In the genomic region with DNA sequence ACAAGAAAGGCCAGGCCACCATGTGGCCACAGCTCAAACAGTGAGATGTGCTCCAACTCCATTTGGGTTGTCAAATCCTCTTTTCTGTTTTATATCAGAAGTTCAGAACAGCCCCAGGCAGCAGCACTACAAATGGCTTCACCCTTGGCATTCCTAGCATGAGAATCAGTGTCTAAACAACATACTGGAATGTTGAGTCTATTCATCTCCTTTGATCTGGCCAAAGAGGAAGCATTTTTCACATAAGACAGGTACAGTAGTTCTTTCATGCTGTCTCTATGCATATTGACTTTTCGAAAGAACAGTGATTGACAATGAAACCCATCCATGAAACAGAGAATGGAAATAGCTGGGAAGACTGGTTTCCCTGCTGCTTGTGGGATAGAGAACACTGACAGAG, we compare ENCODE assay signal across 1 cellular context.
TF ChIP-seq lines count a peak whose summit lies in the region.

No MANE protein-coding gene starts in this region.

TF ChIP-seq in HepG2, 621 proteins besides CTCF, POLR2A, EP300 and RAD21 (continued from another document and continues in another):
- peak; percentile 69; the same call in 1 of the 2 replicates for TF ChIP-seq RERE (CRISPR knock-in tag; IDR thresholded peaks at IDR 0.05; ENCODE audit: low read depth)
- TF ChIP-seq ELF1 (CRISPR knock-in tag; IDR thresholded peaks at IDR 0.05), result peak; percentile 22; the same call in 1 of the 2 replicates
- TF ChIP-seq HMG20A (CRISPR knock-in tag; IDR thresholded peaks at IDR 0.05; ENCODE audit: borderline replicate concordance), result peak; percentile 98
- 0 out of 2 replicates have a peak, but pooled peaks have one; percentile 61 for TF ChIP-seq SMAD3 (CRISPR knock-in tag; IDR thresholded peaks at IDR 0.05)
- TF ChIP-seq MEIS1 (CRISPR knock-in tag; IDR thresholded peaks at IDR 0.05; ENCODE audit: borderline replicate concordance), result 0 out of 2 replicates have a peak, but pooled peaks have one; percentile 55
- 0 out of 2 replicates have a peak, but pooled peaks have one; percentile 19 for TF ChIP-seq MED1 (CRISPR knock-in tag; IDR thresholded peaks at IDR 0.05)
- TF ChIP-seq NCOA2 (CRISPR knock-in tag; IDR thresholded peaks at IDR 0.05), result peak; percentile 92
- no peak for TF ChIP-seq ATF7 (IDR thresholded peaks at IDR 0.05)
- TF ChIP-seq ATF7 (CRISPR knock-in tag; IDR thresholded peaks at IDR 0.05), result no peak
- no peak for TF ChIP-seq NAIF1 (CRISPR knock-in tag; IDR thresholded peaks at IDR 0.05; ENCODE audit: borderline replicate concordance)
- TF ChIP-seq, protein P1, sequence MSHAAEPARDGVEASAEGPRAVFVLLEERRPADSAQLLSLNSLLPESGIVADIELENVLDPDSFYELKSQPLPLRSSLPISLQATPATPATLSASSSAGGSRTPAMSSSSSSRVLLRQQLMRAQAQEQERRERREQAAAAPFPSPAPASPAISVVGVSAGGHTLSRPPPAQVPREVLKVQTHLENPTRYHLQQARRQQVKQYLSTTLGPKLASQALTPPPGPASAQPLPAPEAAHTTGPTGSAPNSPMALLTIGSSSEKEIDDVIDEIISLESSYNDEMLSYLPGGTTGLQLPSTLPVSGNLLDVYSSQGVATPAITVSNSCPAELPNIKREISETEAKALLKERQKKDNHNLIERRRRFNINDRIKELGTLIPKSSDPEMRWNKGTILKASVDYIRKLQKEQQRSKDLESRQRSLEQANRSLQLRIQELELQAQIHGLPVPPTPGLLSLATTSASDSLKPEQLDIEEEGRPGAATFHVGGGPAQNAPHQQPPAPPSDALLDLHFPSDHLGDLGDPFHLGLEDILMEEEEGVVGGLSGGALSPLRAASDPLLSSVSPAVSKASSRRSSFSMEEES (CRISPR knock-in tag; IDR thresholded peaks at IDR 0.05), result peak; percentile 61
- TF ChIP-seq TCF7 (IDR thresholded peaks at IDR 0.05; ENCODE audit: low read depth), result peak; percentile 97
- peak; percentile 74; the same call in 1 of the 2 replicates for TF ChIP-seq ZNF503 (CRISPR knock-in tag; IDR thresholded peaks at IDR 0.05)
- TF ChIP-seq ZBTB25 (CRISPR knock-in tag; IDR thresholded peaks at IDR 0.05), result 0 out of 2 replicates have a peak, but pooled peaks have one; percentile 20
- TF ChIP-seq ATF1 (CRISPR knock-in tag; IDR thresholded peaks at IDR 0.05), result 0 out of 2 replicates have a peak, but pooled peaks have one; percentile 6
- TF ChIP-seq SOX6 (IDR thresholded peaks at IDR 0.05), result no peak
- TF ChIP-seq SOX6 (CRISPR knock-in tag; IDR thresholded peaks at IDR 0.05), result peak; percentile 89
- TF ChIP-seq, protein P2, sequence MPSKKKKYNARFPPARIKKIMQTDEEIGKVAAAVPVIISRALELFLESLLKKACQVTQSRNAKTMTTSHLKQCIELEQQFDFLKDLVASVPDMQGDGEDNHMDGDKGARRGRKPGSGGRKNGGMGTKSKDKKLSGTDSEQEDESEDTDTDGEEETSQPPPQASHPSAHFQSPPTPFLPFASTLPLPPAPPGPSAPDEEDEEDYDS (CRISPR knock-in tag; IDR thresholded peaks at IDR 0.05), result 0 out of 2 replicates have a peak, but pooled peaks have one; percentile 11
- peak; percentile 62; the same call in 1 of the 2 replicates for TF ChIP-seq MIER2 (CRISPR knock-in tag; IDR thresholded peaks at IDR 0.05)
- TF ChIP-seq JUN (CRISPR knock-in tag; IDR thresholded peaks at IDR 0.05), result 0 out of 2 replicates have a peak, but pooled peaks have one; percentile 49
- peak; percentile 55 for TF ChIP-seq ASH2L (IDR thresholded peaks at IDR 0.05; ENCODE audit: insufficient read length, low read depth, low read length)
- no peak for TF ChIP-seq ZNF317 (CRISPR knock-in tag; IDR thresholded peaks at IDR 0.05)
- peak; percentile 77 for TF ChIP-seq FOXO1 (CRISPR knock-in tag; IDR thresholded peaks at IDR 0.05)
- TF ChIP-seq, protein P3, sequence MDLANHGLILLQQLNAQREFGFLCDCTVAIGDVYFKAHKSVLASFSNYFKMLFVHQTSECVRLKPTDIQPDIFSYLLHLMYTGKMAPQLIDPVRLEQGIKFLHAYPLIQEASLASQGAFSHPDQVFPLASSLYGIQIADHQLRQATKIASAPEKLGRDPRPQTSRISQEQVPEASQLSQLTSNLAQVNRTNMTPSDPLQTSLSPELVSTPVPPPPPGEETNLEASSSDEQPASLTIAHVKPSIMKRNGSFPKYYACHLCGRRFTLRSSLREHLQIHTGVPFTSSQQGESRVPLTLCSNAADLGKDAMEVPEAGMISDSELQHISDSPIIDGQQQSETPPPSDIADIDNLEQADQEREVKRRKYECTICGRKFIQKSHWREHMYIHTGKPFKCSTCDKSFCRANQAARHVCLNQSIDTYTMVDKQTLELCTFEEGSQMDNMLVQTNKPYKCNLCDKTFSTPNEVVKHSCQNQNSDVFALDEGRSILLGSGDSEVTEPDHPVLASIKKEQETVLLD (CRISPR knock-in tag; IDR thresholded peaks at IDR 0.05; ENCODE audit: low read depth), result 0 out of 2 replicates have a peak, but pooled peaks have one; percentile 21
- peak; percentile 45; the same call in 1 of the 2 replicates for TF ChIP-seq ERF (CRISPR knock-in tag; IDR thresholded peaks at IDR 0.05)
- no peak for TF ChIP-seq ZBTB44 (CRISPR knock-in tag; IDR thresholded peaks at IDR 0.05)
- peak; percentile 64 for TF ChIP-seq FOXP4 (CRISPR knock-in tag; IDR thresholded peaks at IDR 0.05)
- TF ChIP-seq ZNF782 (CRISPR knock-in tag; IDR thresholded peaks at IDR 0.05; ENCODE audit: borderline replicate concordance), result no peak
- peak; percentile 98 for TF ChIP-seq TEAD3 (CRISPR knock-in tag; optimal IDR thresholded peaks at IDR 0.05; ENCODE audit: borderline replicate concordance)
- TF ChIP-seq ZNF441 (CRISPR knock-in tag; IDR thresholded peaks at IDR 0.05; ENCODE audit: borderline replicate concordance), result no peak
- TF ChIP-seq SNAPC4 (CRISPR knock-in tag; IDR thresholded peaks at IDR 0.05), result no peak
